ENCODE assay signal across 14 cellular contexts in the genomic region with DNA sequence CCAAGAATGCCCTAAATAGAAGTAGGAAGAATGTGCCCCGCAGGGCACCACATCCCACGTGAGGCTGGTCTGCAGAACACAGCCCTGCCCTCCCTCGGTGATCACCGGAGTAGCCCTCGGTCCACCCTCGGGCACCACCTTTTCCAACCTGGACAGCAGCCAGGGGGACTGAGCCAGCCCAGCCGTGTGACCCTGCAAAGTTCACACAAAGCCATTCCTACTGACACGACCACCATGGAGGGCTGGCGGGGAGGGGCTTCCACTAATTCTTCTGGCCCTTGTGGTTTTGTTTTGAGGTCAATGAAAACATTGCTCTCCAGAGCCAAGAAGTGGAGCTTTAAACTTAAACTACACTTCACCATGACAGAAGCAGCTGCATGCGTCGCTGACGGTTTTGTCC.
"Had no signal": no experiment of that assay in that cellular context is flagged by ENCODE, and none has a peak within 500 bp of the region (broad histone marks: within the 10 kb centered on the region; RNA-seq: fewer than 3 reads in every experiment).

No MANE protein-coding gene starts in this region.

- H3K27ac Mint-ChIP-seq: activated naive CD8-positive, alpha-beta T cell; nephron; stimulated activated memory B cell treated with anti-CD40 and anti-IgM and Interleukin-4, amounts not matched to agents 10 μg/mL and 1 μg/mL and 100 μg/mL, for 72 hours had no signal

- H3K4me1 Mint-ChIP-seq: stimulated activated memory B cell treated with anti-CD40 and anti-IgM and Interleukin-4, amounts not matched to agents 10 μg/mL and 1 μg/mL and 100 μg/mL, for 72 hours had no signal

- DNase-seq: activated CD4-positive, alpha-beta T cell treated with anti-CD3 and anti-CD28 coated beads, Interleukin-2, amount 50 U/mL, for 1 hour; foreskin fibroblast; left cardiac atrium; midbrain; nucleus accumbens; psoas muscle; stimulated activated CD4-positive, alpha-beta T cell treated with anti-CD3 and anti-CD28 coated beads, Interleukin-4, amount 100 ng/mL, for 24 hours; T-helper 1 cell; T1000 had no signal

- H3K4me3 Mint-ChIP-seq: activated naive CD8-positive, alpha-beta T cell; nephron; stimulated activated memory B cell treated with anti-CD40 and anti-IgM and Interleukin-4, amounts not matched to agents 10 μg/mL and 1 μg/mL and 100 μg/mL, for 72 hours had no signal

- H3K36me3 Mint-ChIP-seq: activated naive CD8-positive, alpha-beta T cell; stimulated activated memory B cell treated with anti-CD40 and anti-IgM and Interleukin-4, amounts not matched to agents 10 μg/mL and 1 μg/mL and 100 μg/mL, for 72 hours had no signal

- ATAC-seq: activated CD4-positive, CD25-positive, alpha-beta regulatory T cell treated with anti-CD3 and anti-CD28 coated beads, Interleukin-2, amount 50 U/mL, for 24 hours; left cardiac atrium; psoas muscle; right cardiac atrium; stimulated activated memory B cell treated with anti-CD40 and anti-IgM and Interleukin-4, amounts not matched to agents 10 μg/mL and 1 μg/mL and 100 μg/mL, for 72 hours had no signal
